20 cellular contexts compared by ENCODE assay signal in genomic region chr7:46007990-46008643, GRCh38.
A peak's percentile ranks its signal among the peaks of the same experiment; 100 is the strongest.
DNase-seq lines count a peak whose midpoint lies in the region; ATAC-seq and TF ChIP-seq lines count a peak whose summit lies in the region.
"Had no signal": no experiment of that assay in that cellular context is flagged by ENCODE, and none has a peak within 500 bp of the region (broad histone marks: within the 10 kb centered on the region; RNA-seq: fewer than 3 reads in every experiment).

No MANE protein-coding gene starts in this region.

- intact Hi-C loops in left ventricle myocardium superior (cut with micrococcal nuclease), result no loop called here

- H3K4me3 ChIP-seq in AG10803 (ENCODE audit: low read length), result no peak overlapping the region
- H3K4me3 ChIP-seq in LNCaP clone FGC (ENCODE audit: low read depth, low read length), result no peak overlapping the region
- no peak overlapping the region for H3K4me3 ChIP-seq in MG63
- H3K4me3 ChIP-seq: BLaER1, dorsolateral prefrontal cortex had no signal

- H3K36me3 ChIP-seq in MG63, result no peaks in the 10 kb centered on the region
- H3K36me3 ChIP-seq: BLaER1, neutrophil had no signal

- DNase-seq in AG10803 (ENCODE audit: low read depth), result peak; percentile 65
- DNase-seq in LNCaP clone FGC (ENCODE audit: low read depth), result peak; percentile 36
- DNase-seq in left ventricle myocardium superior, result no peak
- peak; percentile 56 for DNase-seq in renal cortical epithelial cell (ENCODE audit: low read depth)
- DNase-seq in MG63, result no peak
- DNase-seq in ecto neural progenitor cell (ENCODE audit: low spot score), result no peak
- DNase-seq in stimulated activated CD4-positive, alpha-beta T cell treated with anti-CD3 and anti-CD28 coated beads, Interleukin-15, amount 100 ng/mL, for 24 hours, result no peak
- DNase-seq: ACHN; activated CD4-positive, alpha-beta T cell treated with anti-CD3 and anti-CD28 coated beads for 4 hours; activated gamma-delta T cell treated with Interleukin-2 at 50 U/mL for 16 hours; activated T-cell treated with anti-CD3 and anti-CD28 coated beads, Interleukin-2, amount 50 U/mL, for 1 hour; dorsolateral prefrontal cortex; MV-4-11; NCI-H146; NCI-H2107; NCI-H446; NCI-H774 had no signal

- no peaks in the 10 kb centered on the region for H3K27me3 ChIP-seq in MG63
- H3K27me3 ChIP-seq: BLaER1, neutrophil had no signal

- TF ChIP-seq CTCF in AG10803 (conservative IDR thresholded peaks at IDR 0.05; ENCODE audit: low read length) (no peak), LNCaP clone FGC (IDR thresholded peaks at IDR 0.05; ENCODE audit: control insufficient read depth, extremely low read depth, insufficient read depth) (no peak)

- H3K9me3 ChIP-seq in MG63, result no peaks in the 10 kb centered on the region
- H3K9me3 ChIP-seq: BLaER1, neutrophil had no signal

- ATAC-seq in left ventricle myocardium superior, result peak; percentile 57
- no peak for ATAC-seq in HG02981 (IDR thresholded peaks at IDR 0.05; ENCODE audit: unreplicated experiment)

Comparison
In these comparisons a context has a peak if more than half of its experiments do, and no peak if none do; other contexts are left out.
1. DNase-seq: peak in AG10803 (single experiment), LNCaP clone FGC (single experiment) and renal cortical epithelial cell (single experiment); none in left ventricle myocardium superior (single experiment), MG63 (single experiment), ecto neural progenitor cell (single experiment) and stimulated activated CD4-positive, alpha-beta T cell treated with anti-CD3 and anti-CD28 coated beads, Interleukin-15, amount 100 ng/mL, for 24 hours (single experiment).